Comparison of ENCODE assay signal across 15 cellular contexts in genomic region chr9:133970581-133970900, GRCh38.
"Had no signal": no experiment of that assay in that cellular context is flagged by ENCODE, and none has a peak within 500 bp of the region (broad histone marks: within the 10 kb centered on the region; RNA-seq: fewer than 3 reads in every experiment).

No MANE protein-coding gene starts in this region.

- DNase-seq: activated CD4-positive, alpha-beta memory T cell treated with anti-CD3 and anti-CD28 coated beads for 36 hours; activated gamma-delta T cell treated with Interleukin-2 at 50 U/mL for 16 hours; activated naive CD8-positive, alpha-beta T cell treated with anti-CD3 and anti-CD28 coated beads for 36 hours; activated T-cell treated with anti-CD3 and anti-CD28 coated beads, Interleukin-2, amount 50 U/mL, for 72 hours; anterior cingulate cortex; esophagus squamous epithelium; foreskin fibroblast; stimulated activated CD4-positive, alpha-beta T cell treated with anti-CD3 and anti-CD28 coated beads, Interleukin-4, amount 100 ng/mL, for 1 hour; stomach had no signal

- H3K4me1 Mint-ChIP-seq: activated naive CD8-positive, alpha-beta T cell treated with anti-CD3 and anti-CD28 coated beads for 36 hours had no signal

- H3K27ac Mint-ChIP-seq: activated CD4-positive, alpha-beta memory T cell treated with anti-CD3 and anti-CD28 coated beads for 36 hours; activated naive CD8-positive, alpha-beta T cell treated with anti-CD3 and anti-CD28 coated beads for 36 hours; activated T-cell treated with anti-CD3 and anti-CD28 coated beads, Interleukin-2, amount 50 U/mL, for 72 hours; T-helper 2 cell treated with Interferon-gamma antibody and Interleukin-4, amounts not matched to agents 5 μg/mL and 100 μg/mL, for 36 hours had no signal

- H3K9me3 ChIP-seq: breast epithelium, esophagus squamous epithelium, left lung, neutrophil, stomach, thoracic aorta had no signal

- H3K27me3 Mint-ChIP-seq: activated CD4-positive, alpha-beta memory T cell treated with anti-CD3 and anti-CD28 coated beads for 36 hours; activated naive CD8-positive, alpha-beta T cell treated with anti-CD3 and anti-CD28 coated beads for 36 hours had no signal

- H3K27ac ChIP-seq: breast epithelium, esophagus squamous epithelium, heart left ventricle, left lung, neutrophil, stomach, thoracic aorta had no signal

- ATAC-seq: activated T-cell treated with anti-CD3 and anti-CD28 coated beads, Interleukin-2, amount 50 U/mL, for 72 hours; heart left ventricle; left lung had no signal

- H3K4me3 Mint-ChIP-seq: activated CD4-positive, alpha-beta memory T cell treated with anti-CD3 and anti-CD28 coated beads for 36 hours; activated naive CD8-positive, alpha-beta T cell treated with anti-CD3 and anti-CD28 coated beads for 36 hours; activated T-cell treated with anti-CD3 and anti-CD28 coated beads, Interleukin-2, amount 50 U/mL, for 72 hours; T-helper 2 cell treated with Interferon-gamma antibody and Interleukin-4, amounts not matched to agents 5 μg/mL and 100 μg/mL, for 36 hours had no signal

- H3K27me3 ChIP-seq: breast epithelium, heart left ventricle, left lung, neutrophil, stomach had no signal

- H3K36me3 ChIP-seq: breast epithelium, esophagus squamous epithelium, heart left ventricle, left lung, neutrophil, stomach, thoracic aorta had no signal

- H3K4me1 ChIP-seq: breast epithelium had no signal

- H3K4me3 ChIP-seq: breast epithelium, esophagus squamous epithelium, heart left ventricle, left lung, stomach, thoracic aorta had no signal

- H3K36me3 Mint-ChIP-seq: activated CD4-positive, alpha-beta memory T cell treated with anti-CD3 and anti-CD28 coated beads for 36 hours; activated naive CD8-positive, alpha-beta T cell treated with anti-CD3 and anti-CD28 coated beads for 36 hours had no signal

- H3K9me3 Mint-ChIP-seq: activated CD4-positive, alpha-beta memory T cell treated with anti-CD3 and anti-CD28 coated beads for 36 hours; T-helper 2 cell treated with Interferon-gamma antibody and Interleukin-4, amounts not matched to agents 5 μg/mL and 100 μg/mL, for 36 hours had no signal
